ENCODE assay signal across 19 cellular contexts in the genomic region with DNA sequence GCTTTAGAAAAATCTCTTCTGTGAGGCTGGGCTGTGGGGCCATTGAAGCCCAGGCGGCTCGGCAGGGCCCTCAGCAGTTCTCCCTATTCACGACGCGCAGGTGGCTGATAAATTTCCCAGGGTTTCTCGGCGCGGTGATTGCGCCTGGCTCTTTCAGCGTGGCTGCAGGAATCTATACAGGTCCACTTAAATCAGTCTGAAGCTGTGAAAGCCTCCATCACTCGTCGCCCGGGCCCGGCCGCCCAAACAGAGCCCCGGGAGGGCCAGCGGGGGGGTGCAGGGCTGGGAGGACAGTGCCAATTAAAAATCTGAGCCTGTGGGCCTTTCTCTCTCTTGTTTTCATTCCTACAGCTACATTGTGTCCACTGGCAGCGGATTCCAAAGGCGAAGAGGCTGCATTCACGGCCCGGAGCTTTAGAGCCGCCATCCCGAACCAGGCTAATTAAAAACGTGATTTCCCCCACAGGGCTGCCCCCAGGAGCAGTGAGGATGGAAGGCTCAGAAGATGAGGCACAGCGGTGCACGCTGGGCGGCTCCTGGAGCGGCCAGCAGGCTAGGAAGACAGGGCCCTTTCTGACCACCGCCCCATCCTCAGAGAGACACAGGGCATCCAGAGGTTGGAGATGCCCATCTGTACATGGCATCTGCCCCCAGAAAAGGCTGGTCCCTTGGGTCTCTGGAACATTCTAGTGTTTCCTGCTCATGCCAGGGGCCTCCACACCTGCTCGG.
DNase-seq lines count a peak whose midpoint lies in the region; ATAC-seq, FAIRE-seq and TF ChIP-seq lines count a peak whose summit lies in the region.
"Had no signal": no experiment of that assay in that cellular context is flagged by ENCODE, and none has a peak within 500 bp of the region (broad histone marks: within the 10 kb centered on the region; RNA-seq: fewer than 3 reads in every experiment).

No MANE protein-coding gene starts in this region.

- H3K9me3 Mint-ChIP-seq in WTC11: no peaks in the 10 kb centered on the region
- H3K9me3 Mint-ChIP-seq: activated naive CD8-positive, alpha-beta T cell treated with anti-CD3 and anti-CD28 coated beads for 36 hours had no signal

- H3K4me3 Mint-ChIP-seq in WTC11: no peak overlapping the region
- H3K4me3 Mint-ChIP-seq: activated naive CD8-positive, alpha-beta T cell treated with anti-CD3 and anti-CD28 coated beads for 36 hours had no signal

- H3K36me3 Mint-ChIP-seq in WTC11: no peaks in the 10 kb centered on the region
- H3K36me3 Mint-ChIP-seq: activated naive CD8-positive, alpha-beta T cell treated with anti-CD3 and anti-CD28 coated beads for 36 hours had no signal

- no peak overlapping the region for H3K27ac ChIP-seq in kidney (ENCODE audit: low read depth in 2 of 2, low read length in 2 of 2)
- H3K27ac ChIP-seq in temporal lobe (ENCODE audit: low read depth, low read length): peak overlapping the region; percentile 96
- H3K27ac ChIP-seq: SJCRH30, upper lobe of right lung had no signal

- POLR2A ChIA-PET in WTC11 (lab: Charles Lee): no interaction called here

- no peak for ATAC-seq in Right ventricle myocardium superior (ENCODE audit: poor library complexity)
- no peak for ATAC-seq in left cardiac atrium
- no peak for ATAC-seq in WTC11
- ATAC-seq in GM21367 (IDR thresholded peaks at IDR 0.05; ENCODE audit: unreplicated experiment): no peak
- no peak for ATAC-seq in HG03354 (IDR thresholded peaks at IDR 0.05; ENCODE audit: poor library complexity, severe bottlenecking, unreplicated experiment)
- ATAC-seq: upper lobe of right lung had no signal

- intact Hi-C loops in Right ventricle myocardium superior (cut with DNase I) (no loop called here), left cardiac atrium (cut with DNase I) (loop anchor here in 1 of 2 donors (5.0 kb wide), 1 partner anchor 34 kb away; no protein-coding TSS in a partner anchor), kidney (cut with DNase I) (no loop called here)

- H3K9ac ChIP-seq in kidney (ENCODE audit: low read length in 2 of 2): no peak overlapping the region

- DNase-seq in Right ventricle myocardium superior (peak; percentile 37), left cardiac atrium (no peak), WTC11 (ENCODE audit: low spot score) (no peak), kidney (peak; percentile 58)
- no peak for DNase-seq in activated effector memory CD4-positive, alpha-beta T cell treated with anti-CD3 and anti-CD28 coated beads, Interleukin-2, amount 50 U/mL, for 16 hours
- DNase-seq: activated naive CD8-positive, alpha-beta T cell treated with anti-CD3 and anti-CD28 coated beads for 36 hours; activated T-cell treated with anti-CD3 and anti-CD28 coated beads, Interleukin-2, amount 50 U/mL, for 1 hour; central memory CD4-positive, alpha-beta T cell; COR-L47; foreskin fibroblast; occipital lobe; SJCRH30; stimulated activated CD4-positive, alpha-beta T cell treated with anti-CD3 and anti-CD28 coated beads, Interleukin-4, amount 100 ng/mL, for 4 hours; T1000; upper lobe of right lung had no signal

- no peak overlapping the region for H3K4me3 ChIP-seq in kidney (ENCODE audit: low read length in 2 of 2)
- H3K4me3 ChIP-seq: lung, SJCRH30, upper lobe of right lung had no signal

- FAIRE-seq in kidney (lab: Jason Lieb, UNC): no peak

- peak overlapping the region; percentile 25 for H3K27ac Mint-ChIP-seq in WTC11
- H3K27ac Mint-ChIP-seq: activated naive CD8-positive, alpha-beta T cell treated with anti-CD3 and anti-CD28 coated beads for 36 hours had no signal

- peaks cover 13% of the 10 kb centered on the region for H3K4me1 Mint-ChIP-seq in WTC11

- peaks cover 2 to 4% of the 10 kb centered on the region in 2 donors for H3K36me3 ChIP-seq in kidney (ENCODE audit: control insufficient read depth in 1 of 2, insufficient read depth in 2 of 2, low read length in 2 of 2)
- H3K36me3 ChIP-seq: SJCRH30, upper lobe of right lung had no signal

- H3K4me1 ChIP-seq in kidney (ENCODE audit: control insufficient read depth in 1 of 2, insufficient read depth in 1 of 2, low read depth in 1 of 2, low read length in 2 of 2): peaks cover 26 to 59% of the 10 kb centered on the region in 2 donors

- H3K27me3 Mint-ChIP-seq in WTC11 (ENCODE audit: low read depth): no peaks in the 10 kb centered on the region
- H3K27me3 Mint-ChIP-seq: activated naive CD8-positive, alpha-beta T cell treated with anti-CD3 and anti-CD28 coated beads for 36 hours had no signal

- no peaks in the 10 kb centered on the region for H3K9me3 ChIP-seq in kidney (ENCODE audit: control insufficient read depth in 1 of 2, low read length in 2 of 2)
- H3K9me3 ChIP-seq: SJCRH30, upper lobe of right lung had no signal

- TF ChIP-seq CTCF in WTC11 (IDR thresholded peaks at IDR 0.05) (no peak), kidney (IDR thresholded peaks at IDR 0.05; ENCODE audit: borderline replicate concordance, extremely low read depth, insufficient read depth) (no peak)

- CTCF ChIA-PET in WTC11 (lab: Charles Lee): interaction anchor here (0.8 to 5.9 kb wide), 4 partner anchors 11 to 98 kb away, joined by 3 to 57 read pairs (median 6); no protein-coding TSS in a partner anchor

TF ChIP-seq in WTC11, 78 proteins besides CTCF, POLR2A, EP300 and RAD21:
- TF ChIP-seq KAT7 (CRISPR knock-in tag; IDR thresholded peaks at IDR 0.05; ENCODE audit: borderline replicate concordance): no peak
- TF ChIP-seq, protein P1, sequence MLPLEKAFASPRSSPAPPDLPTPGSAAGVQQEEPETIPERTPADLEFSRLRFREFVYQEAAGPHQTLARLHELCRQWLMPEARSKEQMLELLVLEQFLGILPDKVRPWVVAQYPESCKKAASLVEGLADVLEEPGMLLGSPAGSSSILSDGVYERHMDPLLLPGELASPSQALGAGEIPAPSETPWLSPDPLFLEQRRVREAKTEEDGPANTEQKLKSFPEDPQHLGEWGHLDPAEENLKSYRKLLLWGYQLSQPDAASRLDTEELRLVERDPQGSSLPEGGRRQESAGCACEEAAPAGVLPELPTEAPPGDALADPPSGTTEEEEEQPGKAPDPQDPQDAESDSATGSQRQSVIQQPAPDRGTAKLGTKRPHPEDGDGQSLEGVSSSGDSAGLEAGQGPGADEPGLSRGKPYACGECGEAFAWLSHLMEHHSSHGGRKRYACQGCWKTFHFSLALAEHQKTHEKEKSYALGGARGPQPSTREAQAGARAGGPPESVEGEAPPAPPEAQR (CRISPR knock-in tag; IDR thresholded peaks at IDR 0.05): no peak
- TF ChIP-seq, protein P2, sequence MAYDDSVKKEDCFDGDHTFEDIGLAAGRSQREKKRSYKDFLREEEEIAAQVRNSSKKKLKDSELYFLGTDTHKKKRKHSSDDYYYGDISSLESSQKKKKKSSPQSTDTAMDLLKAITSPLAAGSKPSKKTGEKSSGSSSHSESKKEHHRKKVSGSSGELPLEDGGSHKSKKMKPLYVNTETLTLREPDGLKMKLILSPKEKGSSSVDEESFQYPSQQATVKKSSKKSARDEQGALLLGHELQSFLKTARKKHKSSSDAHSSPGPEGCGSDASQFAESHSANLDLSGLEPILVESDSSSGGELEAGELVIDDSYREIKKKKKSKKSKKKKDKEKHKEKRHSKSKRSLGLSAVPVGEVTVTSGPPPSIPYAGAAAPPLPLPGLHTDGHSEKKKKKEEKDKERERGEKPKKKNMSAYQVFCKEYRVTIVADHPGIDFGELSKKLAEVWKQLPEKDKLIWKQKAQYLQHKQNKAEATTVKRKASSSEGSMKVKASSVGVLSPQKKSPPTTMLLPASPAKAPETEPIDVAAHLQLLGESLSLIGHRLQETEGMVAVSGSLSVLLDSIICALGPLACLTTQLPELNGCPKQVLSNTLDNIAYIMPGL (CRISPR knock-in tag; IDR thresholded peaks at IDR 0.05): no peak
- no peak for TF ChIP-seq RORB (CRISPR knock-in tag; IDR thresholded peaks at IDR 0.05)
- TF ChIP-seq ZNF232 (CRISPR knock-in tag; IDR thresholded peaks at IDR 0.05): no peak
- TF ChIP-seq ZNF416 (CRISPR knock-in tag; IDR thresholded peaks at IDR 0.05): no peak
- no peak for TF ChIP-seq ESRRA (CRISPR knock-in tag; IDR thresholded peaks at IDR 0.05; ENCODE audit: borderline replicate concordance)
- TF ChIP-seq IRF2 (CRISPR knock-in tag; IDR thresholded peaks at IDR 0.05; ENCODE audit: borderline replicate concordance, low read depth): no peak
- no peak for TF ChIP-seq FOXP1 (CRISPR knock-in tag; IDR thresholded peaks at IDR 0.05; ENCODE audit: borderline replicate concordance)
- TF ChIP-seq JAZF1 (CRISPR knock-in tag; IDR thresholded peaks at IDR 0.05): no peak
- TF ChIP-seq MYBL2 (CRISPR knock-in tag; IDR thresholded peaks at IDR 0.05): no peak
- no peak for TF ChIP-seq ZNF138 (CRISPR knock-in tag; conservative IDR thresholded peaks at IDR 0.05)

Comparison
In these comparisons a context has a peak if more than half of its experiments do, and no peak if none do; other contexts are left out.
1. DNase-seq: peak in Right ventricle myocardium superior (single experiment) and kidney (single experiment); none in left cardiac atrium (single experiment), WTC11 (single experiment) and activated effector memory CD4-positive, alpha-beta T cell treated with anti-CD3 and anti-CD28 coated beads, Interleukin-2, amount 50 U/mL, for 16 hours (single experiment).